ENCODE assay signal across 9 cellular contexts in the genomic region with DNA sequence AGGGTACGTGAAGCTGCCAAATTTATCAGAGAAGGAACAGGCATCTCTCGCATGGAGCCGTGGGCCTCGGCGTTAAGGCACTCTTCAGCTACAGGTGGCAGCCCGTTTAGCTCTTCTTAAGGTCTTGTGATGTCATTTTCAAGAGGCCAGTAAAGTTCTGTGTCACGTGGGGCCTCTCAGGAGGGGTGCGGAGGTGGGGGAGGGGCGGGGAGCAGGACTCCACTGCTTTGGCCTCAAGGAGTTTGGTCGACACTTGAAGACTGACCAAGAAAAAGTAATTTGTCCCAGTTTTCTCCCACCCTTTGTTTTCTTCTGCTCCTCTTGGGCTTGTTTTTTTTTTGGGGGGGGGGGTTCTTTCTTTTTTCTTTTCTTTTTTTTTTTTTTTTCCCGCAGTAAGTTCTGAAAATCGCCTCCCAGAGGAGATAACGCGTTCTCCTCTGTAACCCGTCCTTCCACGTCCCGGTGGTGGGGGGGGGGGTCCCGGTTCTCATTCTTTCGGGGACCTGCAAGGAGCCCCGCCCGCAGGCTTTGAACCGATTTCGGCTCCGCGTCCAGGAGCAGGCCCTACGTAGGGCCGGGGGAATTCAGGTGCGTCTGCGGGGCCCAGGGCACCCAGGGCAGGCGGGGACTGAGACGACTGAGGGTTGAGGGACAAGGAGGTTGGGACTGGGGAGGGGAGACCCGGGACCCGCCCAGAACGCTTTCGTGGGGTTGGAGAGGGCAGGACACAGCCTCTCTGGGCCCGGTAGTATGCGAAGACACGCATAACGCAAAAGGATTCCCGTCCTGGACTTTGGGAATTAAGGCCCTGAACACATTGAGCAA. TPM values are rescaled to one million over a fixed set of nuclear protein-coding genes. Genes with fewer than 3 reads are reported as not detected.
DNase-seq lines count a peak whose midpoint lies in the region; ATAC-seq and TF ChIP-seq lines count a peak whose summit lies in the region.
"Had no signal": no experiment of that assay in that cellular context is flagged by ENCODE, and none has a peak within 500 bp of the region (broad histone marks: within the 10 kb centered on the region; RNA-seq: fewer than 3 reads in every experiment).

No MANE protein-coding gene starts in this region.

- no peak for TF ChIP-seq EP300 in stomach (IDR thresholded peaks at IDR 0.05)

- CTCF ChIA-PET in activated B cell treated with CpG ODN at 0.5 μM for 24 hours (lab: Charles Lee): no interaction called here

- POLR2A ChIA-PET in activated B cell treated with CpG ODN at 0.5 μM for 24 hours (lab: Charles Lee): interaction anchor here (0.6 to 0.7 kb wide), 2 partner anchors 594 to 1092 kb away, joined by 3 to 10 read pairs; no protein-coding TSS in a partner anchor

- peak overlapping the region; percentile 26 to 34 (median 30) for H3K4me3 ChIP-seq in stomach

- TF ChIP-seq CTCF in activated B cell treated with CpG ODN at 0.5 μM for 24 hours (IDR thresholded peaks at IDR 0.05): no peak
- no peak for TF ChIP-seq CTCF in stomach (IDR thresholded peaks at IDR 0.05)

- WGBS in stomach, 5 donors: 5 to 7% (median 7%) methylated on average over 37 to 40 of the region's 40 CpGs

- ATAC-seq in GM18907 (IDR thresholded peaks at IDR 0.05; ENCODE audit: unreplicated experiment) (peak; percentile 53), activated B cell treated with CpG ODN at 0.5 μM for 24 hours (ENCODE audit: low read depth) (peak; percentile 5)
- peak; percentile 45 for ATAC-seq in effector memory CD8-positive, alpha-beta T cell (replicated peaks)

- H3K27me3 ChIP-seq in stomach: peaks cover 0 to 83% (median 25%) of the 10 kb centered on the region in 3 donors

- no peaks in the 10 kb centered on the region for H3K36me3 ChIP-seq in stomach
- H3K36me3 ChIP-seq: neutrophil had no signal

- peak overlapping the region; percentile 62 for H3K4me3 Mint-ChIP-seq in activated B cell treated with CpG ODN at 0.5 μM for 24 hours
- peak overlapping the region; percentile 42 to 72 for H3K4me3 Mint-ChIP-seq in effector memory CD8-positive, alpha-beta T cell

- DNase-seq in A172 (ENCODE audit: low spot score) (peak; percentile 72), HS-5 (ENCODE audit: low read depth) (peak; percentile 53), activated B cell treated with CpG ODN at 0.5 μM for 24 hours (no peak), midbrain (lab: John Stamatoyannopoulos, UW) (peak; percentile 40), stomach (peak; percentile 28), NCI-H345 treated with DMSO at 0.1 percent for 48 hours (lab: John Stamatoyannopoulos, UW; ENCODE audit: unreplicated experiment) (no peak)
- no peak for DNase-seq in effector memory CD8-positive, alpha-beta T cell

- H3K27me3 Mint-ChIP-seq in activated B cell treated with CpG ODN at 0.5 μM for 24 hours: peaks cover 70% of the 10 kb centered on the region
- peaks cover 75 to 94% of the 10 kb centered on the region in 2 donors for H3K27me3 Mint-ChIP-seq in effector memory CD8-positive, alpha-beta T cell

- H3K27ac Mint-ChIP-seq in activated B cell treated with CpG ODN at 0.5 μM for 24 hours: no peak overlapping the region
- peak overlapping the region in 1 of 2 donors; percentile 85 for H3K27ac Mint-ChIP-seq in effector memory CD8-positive, alpha-beta T cell

- peaks cover 0 to 16% (median 6%) of the 10 kb centered on the region in 4 donors for H3K4me1 ChIP-seq in stomach

- no peak for TF ChIP-seq POLR2A in stomach (IDR thresholded peaks at IDR 0.05)

- H3K27ac ChIP-seq in stomach: peak overlapping the region in 2 of 5 donors; percentile 64 to 73
- H3K27ac ChIP-seq: neutrophil had no signal

- H3K4me1 Mint-ChIP-seq in activated B cell treated with CpG ODN at 0.5 μM for 24 hours: peaks cover 24% of the 10 kb centered on the region
- H3K4me1 Mint-ChIP-seq in effector memory CD8-positive, alpha-beta T cell (ENCODE audit: low read depth in 2 of 2): peaks cover 9 to 10% of the 10 kb centered on the region in 2 donors

- H3K9me3 Mint-ChIP-seq in activated B cell treated with CpG ODN at 0.5 μM for 24 hours: no peaks in the 10 kb centered on the region
- H3K9me3 Mint-ChIP-seq in effector memory CD8-positive, alpha-beta T cell: peaks cover 0 to 4% of the 10 kb centered on the region in 2 donors

- no peaks in the 10 kb centered on the region for H3K36me3 Mint-ChIP-seq in activated B cell treated with CpG ODN at 0.5 μM for 24 hours (ENCODE audit: low read depth)
- peaks cover 12% of the 10 kb centered on the region for H3K36me3 Mint-ChIP-seq in effector memory CD8-positive, alpha-beta T cell (ENCODE audit: insufficient read depth)

- intact Hi-C loops in activated B cell treated with CpG ODN at 0.5 μM for 24 hours (cut with micrococcal nuclease): no loop called here
- intact Hi-C loops in stomach (cut with DNase I; ENCODE audit: low total_unique reads): no loop called here

- peaks cover 0 to 8% (median 4%) of the 10 kb centered on the region in 4 donors for H3K9me3 ChIP-seq in stomach
- H3K9me3 ChIP-seq: neutrophil had no signal

RNA-seq across cellular contexts. Expression of gene GPX6, which starts 26.0 kb away (rescaled TPM):
- not detected in 2 replicates for total RNA-seq in A172 (2014; rRNA removed; shearing (Covaris generic))
- total RNA-seq in activated B cell treated with CpG ODN at 0.5 μM for 24 hours (not detected in 2 replicates), stomach (not detected)
- not detected for polyA plus RNA-seq in stomach

RNA-seq across cellular contexts. Expression of gene GPX5, which starts 36.1 kb away (rescaled TPM):
- total RNA-seq in A172 (2014; rRNA removed; shearing (Covaris generic)): not detected in 2 replicates
- not detected in 2 replicates for total RNA-seq in activated B cell treated with CpG ODN at 0.5 μM for 24 hours
- not detected for total RNA-seq in stomach
- polyA plus RNA-seq in stomach: not detected

RNA-seq across cellular contexts. Expression of gene ZSCAN23, which starts 46.3 kb away (rescaled TPM):
- 1.0 and 3.2 TPM in 2 replicates for total RNA-seq in A172 (2014; rRNA removed; shearing (Covaris generic))
- total RNA-seq in activated B cell treated with CpG ODN at 0.5 μM for 24 hours (0.18 and 0.49 TPM in 2 replicates), stomach (1 to 10 TPM in 1 of 5 donors, under 1 TPM in 1, not detected in 3; 0.58 to 5.3 TPM)
- under 1 TPM in 2 of 3 donors, not detected in 1; 0.23 to 0.75 TPM for polyA plus RNA-seq in stomach

Comparison
In these comparisons a context has a peak if more than half of its experiments do, and no peak if none do; other contexts are left out.
1. DNase-seq: peak in A172 (single experiment), HS-5 (single experiment), midbrain (single experiment) and stomach (single experiment); none in activated B cell treated with CpG ODN at 0.5 μM for 24 hours (single experiment), effector memory CD8-positive, alpha-beta T cell (0 of 3) and NCI-H345 treated with DMSO at 0.1 percent for 48 hours (single experiment).
2. Peak in every context shown above with its lines, with median percentiles within 50 percentile points of each other: ATAC-seq.